ENCODE assay signal across 13 cellular contexts in genomic region chr14:99378782-99379214, GRCh38.
DNase-seq lines count a peak whose midpoint lies in the region; ATAC-seq, FAIRE-seq and TF ChIP-seq lines count a peak whose summit lies in the region.
"Had no signal": no experiment of that assay in that cellular context is flagged by ENCODE, and none has a peak within 500 bp of the region (broad histone marks: within the 10 kb centered on the region; RNA-seq: fewer than 3 reads in every experiment).

No MANE protein-coding gene starts in this region.

- peaks cover 38% of the 10 kb centered on the region for H3K4me1 ChIP-seq in A549

- WGBS in A549 (ENCODE audit: missing lambda C conversion rate), result 4% methylated on average over 4 of the region's 9 CpGs

- H3K4me3 ChIP-seq in A549, result no peak overlapping the region

- POLR2A ChIA-PET in A549 (lab: Yijun Ruan, JAX), result interaction anchor here (1.0 kb wide), 1 partner anchor 102 kb away, joined by 3 read pairs; the partner anchor contains the start of genes CCNK and SETD3
- POLR2A ChIA-PET in RWPE1 (lab: Yijun Ruan, JAX; ENCODE audit: low non-redundant PET), result interaction anchor here (0.7 kb wide), 1 partner anchor 28 kb away, joined by 4 read pairs; no protein-coding TSS in a partner anchor

- H3K27ac ChIP-seq in A549, result peak overlapping the region; percentile 72 to 85
- peak overlapping the region; percentile 66 for H3K27ac ChIP-seq in RWPE1
- H3K27ac ChIP-seq: WERI-Rb-1 had no signal

- TF ChIP-seq RAD21 in A549 (conservative IDR thresholded peaks at IDR 0.05 in 1 of 2, IDR thresholded peaks at IDR 0.05 in 1 of 2), result no peak

- H3K9me3 ChIP-seq in A549, result no peaks in the 10 kb centered on the region

- DNase-seq in A549 (ENCODE audit: low read depth in 1 of 2, low spot score in 1 of 2), result peak; percentile 72 to 78
- peak; percentile 57 for DNase-seq in H4 (ENCODE audit: low spot score)
- peak; percentile 84 for DNase-seq in RWPE1 (ENCODE audit: low spot score)
- peak; percentile 49 for DNase-seq in iPS-NIHi11 (ENCODE audit: low spot score)
- DNase-seq in NCI-H748 (lab: John Stamatoyannopoulos, UW; ENCODE audit: unreplicated experiment), result no peak
- DNase-seq in stimulated activated naive CD4-positive, alpha-beta T cell treated with Interleukin-2 at 50 U/mL for 16 hours (lab: John Stamatoyannopoulos, UW), result no peak
- DNase-seq in NCI-H2081 (lab: John Stamatoyannopoulos, UW), result no peak
- DNase-seq: CD4-positive, CD25-positive, alpha-beta regulatory T cell; hypothalamus; nephron progenitor cell; stimulated activated CD4-positive, alpha-beta T cell treated with anti-CD3 and anti-CD28 coated beads, Interleukin-15, amount 100 ng/mL, for 24 hours; WERI-Rb-1 had no signal

- peak; percentile 13 for FAIRE-seq in A549 (lab: Jason Lieb, UNC)

- ATAC-seq in A549, result peak; percentile 82 to 85
- no peak for ATAC-seq in GM21360 (IDR thresholded peaks at IDR 0.05; ENCODE audit: unreplicated experiment)

- no peak for TF ChIP-seq CTCF in A549 (IDR thresholded peaks at IDR 0.05)
- no peak for TF ChIP-seq CTCF in RWPE1 (conservative IDR thresholded peaks at IDR 0.05; ENCODE audit: low read depth)

- TF ChIP-seq POLR2A in A549 (IDR thresholded peaks at IDR 0.05; ENCODE audit: low read length), result no peak

- peak overlapping the region; percentile 75 for H3K4me2 ChIP-seq in A549

- no peak for TF ChIP-seq EP300 in A549 (IDR thresholded peaks at IDR 0.05)

- CTCF ChIA-PET in A549 (lab: Yijun Ruan, JAX), result interaction anchor here (0.7 to 11.9 kb wide), 4 partner anchors 14 to 91 kb away, joined by 3 to 150 read pairs (median 6); no protein-coding TSS in a partner anchor
- CTCF ChIA-PET in RWPE1 (lab: Yijun Ruan, JAX), result interaction anchor here (0.7 kb wide), 1 partner anchor 14 kb away, joined by 4 read pairs; no protein-coding TSS in a partner anchor

TF ChIP-seq in A549, 52 proteins besides CTCF, POLR2A, EP300 and RAD21:
- TF ChIP-seq MAX (IDR thresholded peaks at IDR 0.05), result peak; percentile 66
- TF ChIP-seq JUNB (IDR thresholded peaks at IDR 0.05), result peak; percentile 58; the same call in 1 of the 2 replicates
- TF ChIP-seq FOSL2 (IDR thresholded peaks at IDR 0.05), result peak; percentile 20
- TF ChIP-seq FOSL2 (CRISPR knock-in tag; IDR thresholded peaks at IDR 0.05), result peak; percentile 54
- no peak for TF ChIP-seq ELK1 (IDR thresholded peaks at IDR 0.05; ENCODE audit: low read depth, low read length)

Comparison
In these comparisons a context has a peak if more than half of its experiments do, and no peak if none do; other contexts are left out.
1. DNase-seq: peak in A549 (2 of 2), H4 (single experiment), RWPE1 (single experiment) and iPS-NIHi11 (single experiment); none in NCI-H748 (single experiment), stimulated activated naive CD4-positive, alpha-beta T cell treated with Interleukin-2 at 50 U/mL for 16 hours (single experiment) and NCI-H2081 (0 of 2).